7 cellular contexts compared by ENCODE assay signal in genomic region chr2:97200887-97201286, GRCh38.
DNase-seq lines count a peak whose midpoint lies in the region; ATAC-seq, FAIRE-seq and TF ChIP-seq lines count a peak whose summit lies in the region.
"Not testable (repeated sequence)": the region's sequence is repeated elsewhere in the genome, so short reads cannot be mapped to it uniquely, and the experiment has no call there.

No MANE protein-coding gene starts in this region.

- H3K4me3 Mint-ChIP-seq in memory B cell = not testable (repeated sequence)

- dilution Hi-C loops in endothelial cell of umbilical vein (cut with MboI; ENCODE audit: extremely low pct_ligation_motif_present, low sequenced_read_pairs) = not testable (repeated sequence)

- CTCF ChIA-PET in endothelial cell of umbilical vein (lab: Charles Lee) = interaction anchor here (0.9 to 1.7 kb wide), 2 partner anchors 9 to 390 kb away, joined by 4 to 5 read pairs; no protein-coding TSS in a partner anchor

- H3K4me3 ChIP-seq in BLaER1; NB4 (ENCODE audit: low read depth, low read length); endothelial cell of umbilical vein (replicated peaks in 1 of 3; ENCODE audit: insufficient read depth in 1 of 3, low read depth in 1 of 3, low read length in 3 of 3): not testable (repeated sequence)

- H3K36me3 Mint-ChIP-seq in memory B cell = peaks cover 22% of the 10 kb centered on the region

- POLR2A ChIA-PET in endothelial cell of umbilical vein (lab: Charles Lee) = not testable (repeated sequence)

- H3K4me1 Mint-ChIP-seq in memory B cell = not testable (repeated sequence)

- H3K27ac Mint-ChIP-seq in memory B cell = not testable (repeated sequence)

- TF ChIP-seq POLR2A in NB4 (IDR thresholded peaks at IDR 0.05; ENCODE audit: extremely low read depth, insufficient read length); endothelial cell of umbilical vein (IDR thresholded peaks at IDR 0.05; ENCODE audit: low read depth, low read length): not testable (repeated sequence)

- peak overlapping the region; percentile 9; the same call in 1 of the 2 replicates for H3K4me2 ChIP-seq in BLaER1
- peak overlapping the region; percentile 62 for H3K4me2 ChIP-seq in endothelial cell of umbilical vein (ENCODE audit: insufficient read depth, low read length)

- not testable (repeated sequence) for H3K27me3 Mint-ChIP-seq in memory B cell

- peak; percentile 34 for ATAC-seq in memory B cell (ENCODE audit: low read depth)

- H3K9ac ChIP-seq in BLaER1; endothelial cell of umbilical vein (replicated peaks; ENCODE audit: extremely low read depth, insufficient read depth, low read length): not testable (repeated sequence)

- not testable (repeated sequence) for BruUV-seq in endothelial cell of umbilical vein (replicated peaks; lab: Mats Ljungman, UMichigan)

- H3K9me1 ChIP-seq in endothelial cell of umbilical vein (replicated peaks; ENCODE audit: control insufficient read depth, extremely low read depth, insufficient read depth, low read length) = not testable (repeated sequence)

- not testable (repeated sequence) for H3K79me2 ChIP-seq in endothelial cell of umbilical vein (ENCODE audit: control insufficient read depth, insufficient read depth, low read length)

- intact Hi-C loops in endothelial cell of umbilical vein (cut with micrococcal nuclease) = not testable (repeated sequence)

- not testable (repeated sequence) for H3K4me1 ChIP-seq in BLaER1
- H3K4me1 ChIP-seq in endothelial cell of umbilical vein (ENCODE audit: control insufficient read depth, extremely low read depth, insufficient read depth, low read length) = peaks cover 67% of the 10 kb centered on the region

- in situ Hi-C loops in KBM-7 (cut with MboI; ENCODE audit: low pct_unique_long_range_greater_than_20kb, low sequenced_read_pairs) = not testable (repeated sequence)

- not testable (repeated sequence) for TF ChIP-seq CTCF in NB4 (IDR thresholded peaks at IDR 0.05; ENCODE audit: low read depth, low read length); endothelial cell of umbilical vein (IDR thresholded peaks at IDR 0.05; ENCODE audit: extremely low read depth in 1 of 2, insufficient read depth in 1 of 2, low read depth in 1 of 2, low read length in 2 of 2)

- H4K20me1 ChIP-seq in BLaER1; endothelial cell of umbilical vein (replicated peaks; ENCODE audit: control insufficient read depth, extremely low read depth, insufficient read depth, low read length): not testable (repeated sequence)

- H3K27me3 ChIP-seq in BLaER1; endothelial cell of umbilical vein (ENCODE audit: control insufficient read depth in 2 of 2, insufficient read depth in 2 of 2, low read length in 2 of 2): not testable (repeated sequence)

- peak; percentile 18 for DNase-seq in EL
- DNase-seq in KBM-7 = peak; percentile 66
- DNase-seq in NB4 (ENCODE audit: low read depth) = peak; percentile 17
- peak; percentile 42 for DNase-seq in astrocyte of the hippocampus (ENCODE audit: low read depth, low spot score)
- peak; percentile 51 for DNase-seq in endothelial cell of umbilical vein (ENCODE audit: low read depth, low spot score)
- peak in 1 of 2 donors; percentile 33 for DNase-seq in memory B cell (ENCODE audit: low spot score in 2 of 2)

- FAIRE-seq in endothelial cell of umbilical vein (lab: Jason Lieb, UNC) = not testable (repeated sequence)

- not testable (repeated sequence) for H3K27ac ChIP-seq in BLaER1
- peak overlapping the region; percentile 50 for H3K27ac ChIP-seq in endothelial cell of umbilical vein (ENCODE audit: insufficient read depth, low read depth, low read length)

- peaks cover 41% of the 10 kb centered on the region for H3K36me3 ChIP-seq in BLaER1
- not testable (repeated sequence) for H3K36me3 ChIP-seq in endothelial cell of umbilical vein (ENCODE audit: control insufficient read depth in 2 of 2, extremely low read depth in 1 of 2, insufficient read depth in 2 of 2, low read length in 2 of 2)

- H3K9me3 ChIP-seq in BLaER1; endothelial cell of umbilical vein (replicated peaks; ENCODE audit: control insufficient read depth, insufficient read depth, low read length): not testable (repeated sequence)

- H2AFZ ChIP-seq in endothelial cell of umbilical vein (ENCODE audit: low read depth, low read length) = not testable (repeated sequence)

- not testable (repeated sequence) for H3K9me3 Mint-ChIP-seq in memory B cell

TF ChIP-seq in endothelial cell of umbilical vein, 7 proteins besides CTCF, POLR2A, EP300 and RAD21:
- TF ChIP-seq FOS (IDR thresholded peaks at IDR 0.05; ENCODE audit: borderline replicate concordance, insufficient read depth, low read length) (peak; percentile 29), GATA2 (IDR thresholded peaks at IDR 0.05; ENCODE audit: insufficient read depth, insufficient read length, low read depth, low read length) (peak; percentile 73)
